In genomic region chr12:109725321-109726105, GRCh38 we compare ENCODE assay signal across 17 cellular contexts. TPM values are rescaled to one million over a fixed set of nuclear protein-coding genes. Genes with fewer than 3 reads are reported as not detected.
DNase-seq lines count a peak whose midpoint lies in the region; ATAC-seq, FAIRE-seq and TF ChIP-seq lines count a peak whose summit lies in the region.
"Had no signal": no experiment of that assay in that cellular context is flagged by ENCODE, and none has a peak within 500 bp of the region (broad histone marks: within the 10 kb centered on the region; RNA-seq: fewer than 3 reads in every experiment).

No MANE protein-coding gene starts in this region.

- intact Hi-C loops in pancreas (cut with DNase I): no loop called here

- H3K4me3 ChIP-seq in RWPE2 (ENCODE audit: severe bottlenecking) (no peak overlapping the region), pancreas (no peak overlapping the region)
- H3K4me3 ChIP-seq: cardiac muscle cell had no signal

- H3K27me3 ChIP-seq in RWPE2 (ENCODE audit: insufficient read depth, poor library complexity, severe bottlenecking) (no peaks in the 10 kb centered on the region), pancreas (no peaks in the 10 kb centered on the region)
- H3K27me3 ChIP-seq: cardiac muscle cell had no signal

- ATAC-seq in RWPE2 (ENCODE audit: low read depth) (no peak), pancreas (no peak), GM21576 (IDR thresholded peaks at IDR 0.05; ENCODE audit: unreplicated experiment) (no peak)
- ATAC-seq: activated CD8-positive, alpha-beta T cell treated with anti-CD3 and anti-CD28 coated beads, Interleukin-2, amount 10 ng/mL, durations not matched to agents 7 days and 5 days; left colon had no signal

- no peak for FAIRE-seq in pancreas (lab: Jason Lieb, UNC)

- 61 to 67% methylated on average over 24 of the region's 24 CpGs for WGBS in pancreas, 2 donors

- H3K4me1 ChIP-seq in RWPE2 (ENCODE audit: insufficient read depth, poor library complexity, severe bottlenecking) (no peaks in the 10 kb centered on the region), pancreas (peaks cover 15 to 17% (median 17%) of the 10 kb centered on the region in 3 donors)

- H3K27ac ChIP-seq in RWPE2 (ENCODE audit: poor library complexity, severe bottlenecking) (no peak overlapping the region), pancreas (peak overlapping the region in 3 of 4 donors; percentile 35 to 76 (median 72))
- H3K27ac ChIP-seq: cardiac muscle cell had no signal

- in situ Hi-C loops in ACHN (cut with HindIII; ENCODE audit: low pct_ligation_motif_present, low pct_unique_long_range_greater_than_20kb, low sequenced_read_pairs): no loop called here

- H3K36me3 ChIP-seq in RWPE2 (ENCODE audit: low read depth) (no peaks in the 10 kb centered on the region), pancreas (no peaks in the 10 kb centered on the region)
- H3K36me3 ChIP-seq: cardiac muscle cell had no signal

- TF ChIP-seq CTCF in RWPE2 (IDR thresholded peaks at IDR 0.05; ENCODE audit: poor library complexity, severe bottlenecking) (no peak), pancreas (IDR thresholded peaks at IDR 0.05) (no peak)

- DNase-seq in Ammon's horn (ENCODE audit: low spot score): peak; percentile 92
- DNase-seq in RWPE2 (ENCODE audit: low spot score): peak; percentile 25
- peak; percentile 63 for DNase-seq in inferior parietal cortex (ENCODE audit: extremely low spot score)
- peak in 2 of 6 donors; percentile 48 to 61 for DNase-seq in pancreas
- no peak for DNase-seq in activated CD4-positive, alpha-beta T cell treated with anti-CD3 and anti-CD28 coated beads, Interleukin-2, amount 50 U/mL, for 48 hours
- no peak for DNase-seq in ACHN
- DNase-seq in iPS-NIHi11 (ENCODE audit: low spot score): no peak
- DNase-seq: activated CD8-positive, alpha-beta T cell treated with anti-CD3 and anti-CD28 coated beads, Interleukin-2, amount 10 ng/mL, durations not matched to agents 7 days and 5 days; activated naive CD8-positive, alpha-beta T cell treated with anti-CD3 and anti-CD28 coated beads for 36 hours; effector memory CD4-positive, alpha-beta T cell; Kasumi-1; left colon; NCI-H1105; NK-92 treated with Interleukin-12 subunit alpha and Interleukin-12 subunit beta, amount 100 ng/mL, for 24 hours; T-helper 1 cell had no signal

- H3K9me3 ChIP-seq in RWPE2 (ENCODE audit: severe bottlenecking) (no peaks in the 10 kb centered on the region), pancreas (no peaks in the 10 kb centered on the region)

RNA-seq across cellular contexts. Expression of gene FAM222A, which starts 11.9 kb away (rescaled TPM):
- 1 to 10 TPM; 2.1 to 4.3 (median 3.3) TPM for total RNA-seq in pancreas
- 10 to 100 TPM in 1 of 2 donors, 1 to 10 TPM in 1; 5.6 to 14.6 TPM for polyA plus RNA-seq in pancreas

Comparison
In these comparisons a context has a peak if more than half of its experiments do, and no peak if none do; other contexts are left out.
1. DNase-seq: peak in Ammon's horn (single experiment), RWPE2 (single experiment) and inferior parietal cortex (single experiment); none in activated CD4-positive, alpha-beta T cell treated with anti-CD3 and anti-CD28 coated beads, Interleukin-2, amount 50 U/mL, for 48 hours (0 of 2), ACHN (single experiment) and iPS-NIHi11 (single experiment).